In genomic region chr5:151181818-151182217, GRCh38 we compare ENCODE assay signal across 14 cellular contexts. TPM values are rescaled to one million over a fixed set of nuclear protein-coding genes. Genes with fewer than 3 reads are reported as not detected.
DNase-seq lines count a peak whose midpoint lies in the region; ATAC-seq and TF ChIP-seq lines count a peak whose summit lies in the region.
"Had no signal": no experiment of that assay in that cellular context is flagged by ENCODE, and none has a peak within 500 bp of the region (broad histone marks: within the 10 kb centered on the region; RNA-seq: fewer than 3 reads in every experiment).

No MANE protein-coding gene starts in this region.

- intact Hi-C loops in mammary epithelial cell (cut with micrococcal nuclease) = no loop called here

- in situ Hi-C loops in T47D (cut with HindIII; ENCODE audit: low pct_unique_long_range_greater_than_20kb, low sequenced_read_pairs) = no loop called here
- in situ Hi-C loops in mammary epithelial cell (cut with MboI; ENCODE audit: low sequenced_read_pairs in 2 of 2) = no loop called here

- H3K4me2 ChIP-seq in mammary epithelial cell (ENCODE audit: insufficient read depth, low read depth, low read length) (no peak overlapping the region), GM23338 (no peak overlapping the region)

- no peak overlapping the region for H3K9ac ChIP-seq in mammary epithelial cell (ENCODE audit: insufficient read depth, low read length)

- no peaks in the 10 kb centered on the region for H3K27me3 Mint-ChIP-seq in activated naive CD8-positive, alpha-beta T cell
- H3K27me3 Mint-ChIP-seq in memory B cell (no peaks in the 10 kb centered on the region), GM23338 (ENCODE audit: insufficient read depth, low read depth, poor library complexity) (no peaks in the 10 kb centered on the region)

- ATAC-seq in memory B cell (ENCODE audit: low read depth) (no peak), GM23338 (no peak), left lobe of liver (no peak)
- ATAC-seq: Panc1, right cardiac atrium had no signal

- no peaks in the 10 kb centered on the region for H3K9me3 Mint-ChIP-seq in activated naive CD8-positive, alpha-beta T cell (ENCODE audit: low read depth)
- no peaks in the 10 kb centered on the region for H3K9me3 Mint-ChIP-seq in memory B cell
- no peaks in the 10 kb centered on the region; the same call in 1 of the 3 replicates for H3K9me3 Mint-ChIP-seq in GM23338

- TF ChIP-seq CTCF in mammary epithelial cell (conservative IDR thresholded peaks at IDR 0.05 in 1 of 2, IDR thresholded peaks at IDR 0.05 in 1 of 2; ENCODE audit: extremely low read depth in 1 of 2, insufficient read depth in 1 of 2, low read depth in 1 of 2, low read length in 2 of 2) (no peak), GM23338 (conservative IDR thresholded peaks at IDR 0.05; ENCODE audit: low read depth in 2 of 2) (no peak)

- H3K27ac ChIP-seq in mammary epithelial cell (ENCODE audit: insufficient read depth, low read depth, low read length) (no peak overlapping the region), GM23338 (ENCODE audit: low read depth) (no peak overlapping the region)
- H3K27ac ChIP-seq: breast epithelium, suprapubic skin had no signal

- dilution Hi-C loops in mammary epithelial cell (cut with HindIII; ENCODE audit: low sequenced_read_pairs) = no loop called here

- WGBS in mammary epithelial cell (ENCODE audit: low coverage, missing lambda C conversion rate) = 52% methylated on average over 2 of the region's 2 CpGs

- no peak overlapping the region for H2AFZ ChIP-seq in mammary epithelial cell (ENCODE audit: low read depth, low read length)
- H2AFZ ChIP-seq in GM23338 = no peak overlapping the region

- peaks cover 17% of the 10 kb centered on the region for H3K4me1 Mint-ChIP-seq in activated naive CD8-positive, alpha-beta T cell (ENCODE audit: low read depth)
- H3K4me1 Mint-ChIP-seq in memory B cell (peaks cover 30% of the 10 kb centered on the region), GM23338 (peaks cover 12% of the 10 kb centered on the region)

- peaks cover 15% of the 10 kb centered on the region for H3K36me3 Mint-ChIP-seq in activated naive CD8-positive, alpha-beta T cell
- H3K36me3 Mint-ChIP-seq in memory B cell = peaks cover 38% of the 10 kb centered on the region
- H3K36me3 Mint-ChIP-seq in GM23338 (ENCODE audit: low read depth) = no peaks in the 10 kb centered on the region

- H4K20me1 ChIP-seq in mammary epithelial cell (ENCODE audit: insufficient read depth, low read length) (no peaks in the 10 kb centered on the region), GM23338 (replicated peaks; ENCODE audit: insufficient read depth) (no peaks in the 10 kb centered on the region)

- CTCF ChIA-PET in mammary epithelial cell (lab: Charles Lee; ENCODE audit: low non-redundant PET) = no interaction called here

- peaks cover 10% of the 10 kb centered on the region; the same call in 1 of the 2 replicates for H3K9me2 ChIP-seq in GM23338 (ENCODE audit: insufficient read depth)

- no peak overlapping the region for H3K4me3 ChIP-seq in mammary epithelial cell (replicated peaks in 1 of 3; ENCODE audit: insufficient read depth in 1 of 3, low read depth in 2 of 3, low read length in 3 of 3)
- no peak overlapping the region for H3K4me3 ChIP-seq in GM23338
- H3K4me3 ChIP-seq: breast epithelium, suprapubic skin had no signal

- H3K9me3 ChIP-seq in mammary epithelial cell (replicated peaks; ENCODE audit: insufficient read depth, low read length) = no peaks in the 10 kb centered on the region
- H3K9me3 ChIP-seq: breast epithelium, Caco-2, suprapubic skin had no signal

- H3K4me3 Mint-ChIP-seq in activated naive CD8-positive, alpha-beta T cell = no peak overlapping the region
- H3K4me3 Mint-ChIP-seq in memory B cell (no peak overlapping the region), GM23338 (no peak overlapping the region)

- H3K27me3 ChIP-seq in mammary epithelial cell (ENCODE audit: insufficient read depth, low read length) (no peaks in the 10 kb centered on the region), GM23338 (ENCODE audit: insufficient read depth) (no peaks in the 10 kb centered on the region)
- H3K27me3 ChIP-seq: breast epithelium, suprapubic skin had no signal

- BruUV-seq in mammary epithelial cell (replicated peaks; lab: Mats Ljungman, UMichigan) = no TSS peak

- DNase-seq in T47D (ENCODE audit: low read depth in 1 of 2, low spot score in 1 of 2) = peak; percentile 46 to 47
- DNase-seq in mammary epithelial cell = no peak
- no peak for DNase-seq in memory B cell (ENCODE audit: low spot score in 2 of 2)
- DNase-seq in ureter (ENCODE audit: low spot score) = peak; percentile 24
- DNase-seq in GM23338 (ENCODE audit: low spot score) = no peak
- no peak for DNase-seq in hypothalamus (lab: John Stamatoyannopoulos, UW)
- DNase-seq in left lobe of liver (ENCODE audit: low spot score) = no peak
- DNase-seq: NCI-H1436 treated with DMSO at 0.1 percent for 48 hours, right cardiac atrium had no signal

- peak overlapping the region; percentile 79 for H3K27ac Mint-ChIP-seq in activated naive CD8-positive, alpha-beta T cell
- H3K27ac Mint-ChIP-seq in memory B cell (peak overlapping the region; percentile 21), GM23338 (no peak overlapping the region)

- H3K4me1 ChIP-seq in mammary epithelial cell (ENCODE audit: insufficient read depth, low read length) = no peaks in the 10 kb centered on the region
- no peaks in the 10 kb centered on the region for H3K4me1 ChIP-seq in GM23338 (ENCODE audit: insufficient read depth)
- H3K4me1 ChIP-seq: breast epithelium, Caco-2, suprapubic skin had no signal

- no peaks in the 10 kb centered on the region for H3F3A ChIP-seq in GM23338 (replicated peaks; ENCODE audit: low read depth)

- H3K79me2 ChIP-seq in mammary epithelial cell (ENCODE audit: insufficient read depth, low read length) (no peaks in the 10 kb centered on the region), GM23338 (replicated peaks; ENCODE audit: insufficient read depth) (no peaks in the 10 kb centered on the region)

- H3K36me3 ChIP-seq in mammary epithelial cell (ENCODE audit: insufficient read depth, low read length) (no peaks in the 10 kb centered on the region), GM23338 (ENCODE audit: insufficient read depth) (no peaks in the 10 kb centered on the region)
- H3K36me3 ChIP-seq: breast epithelium, suprapubic skin had no signal

TF ChIP-seq in GM23338, 12 proteins besides CTCF, POLR2A, EP300 and RAD21 (continues in another document):
- TF ChIP-seq POLR2AphosphoS5 (IDR thresholded peaks at IDR 0.05; ENCODE audit: low read depth) (no peak), EZH2 (IDR thresholded peaks at IDR 0.05; ENCODE audit: low read depth, unreplicated experiment) (no peak), STAT1 (IDR thresholded peaks at IDR 0.05; ENCODE audit: unreplicated experiment) (no peak), EZH2phosphoT487 (IDR thresholded peaks at IDR 0.05; ENCODE audit: unreplicated experiment) (no peak), REST (IDR thresholded peaks at IDR 0.05; ENCODE audit: unreplicated experiment) (no peak), ZNF114 (CRISPR knock-in tag; IDR thresholded peaks at IDR 0.05) (no peak), CREB1 (CRISPR knock-in tag; IDR thresholded peaks at IDR 0.05; ENCODE audit: low read depth) (no peak)

RNA-seq across cellular contexts. Expression of gene ANXA6, which starts 24.2 kb away (rescaled TPM):
- total RNA-seq in mammary epithelial cell = 10 to 100 TPM in 1 of 2 donors, 1 to 10 TPM in 1; 9.6 to 32.5 TPM
- polyA plus RNA-seq in mammary epithelial cell = 59.7 TPM
- 109 TPM for polyA minus RNA-seq in mammary epithelial cell
- 123 TPM for total RNA-seq in ureter
- total RNA-seq in GM23338 (2014; rRNA removed; shearing (Covaris generic)) = 87.4 and 110 TPM in 2 replicates
- 26.5 and 30.2 TPM in 2 replicates for polyA plus RNA-seq in GM23338 (2016; fragmentation: Nextera tagmentation; extraction: Ambion mirVana)
- 232 TPM for total RNA-seq in left lobe of liver

RNA-seq across cellular contexts. Expression of gene CCDC69, which starts 42.1 kb away (rescaled TPM):
- 1 to 10 TPM in 1 of 2 donors, under 1 TPM in 1; 0.17 to 1.3 TPM for total RNA-seq in mammary epithelial cell
- 2.2 TPM for polyA plus RNA-seq in mammary epithelial cell
- polyA minus RNA-seq in mammary epithelial cell = 0.16 TPM
- total RNA-seq in ureter = 53.4 TPM
- 5.3 and 6.6 TPM in 2 replicates for total RNA-seq in GM23338 (2014; rRNA removed; shearing (Covaris generic))
- polyA plus RNA-seq in GM23338 (2016; fragmentation: Nextera tagmentation; extraction: Ambion mirVana) = 2.7 and 3.0 TPM in 2 replicates
- 29.2 TPM for total RNA-seq in left lobe of liver

Comparison
In these comparisons a context has a peak if more than half of its experiments do, and no peak if none do; other contexts are left out.
1. DNase-seq: peak in T47D (2 of 2) and ureter (single experiment); none in mammary epithelial cell (single experiment), memory B cell (0 of 2), GM23338 (single experiment), hypothalamus (0 of 51) and left lobe of liver (single experiment).